Comparison of ENCODE assay signal across 8 cellular contexts in the genomic region with DNA sequence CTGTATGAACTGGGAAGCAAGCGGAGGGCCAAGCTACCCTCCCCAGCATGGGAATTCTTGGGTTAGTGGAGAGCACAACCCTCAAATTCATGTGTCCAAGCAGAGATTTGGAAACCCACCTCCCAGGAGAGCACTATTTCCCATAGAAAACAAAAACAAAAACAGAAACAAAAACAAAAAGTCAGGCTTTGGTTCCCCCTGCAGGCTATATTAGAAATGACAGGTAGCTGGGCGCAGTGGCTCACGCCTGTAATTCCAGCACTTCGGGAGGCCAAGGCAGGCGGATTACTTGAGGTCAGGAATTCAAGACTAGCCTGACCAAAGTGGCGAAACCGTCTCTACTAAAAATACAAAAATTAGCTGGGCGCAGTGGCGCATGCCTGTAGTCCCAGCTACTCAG. TPM values are rescaled to one million over a fixed set of nuclear protein-coding genes. Genes with fewer than 3 reads are reported as not detected.
DNase-seq lines count a peak whose midpoint lies in the region; ATAC-seq, FAIRE-seq and TF ChIP-seq lines count a peak whose summit lies in the region.

No MANE protein-coding gene starts in this region.

- H3K4me1 ChIP-seq in parathyroid adenoma: no peaks in the 10 kb centered on the region

- H3K79me2 ChIP-seq in parathyroid adenoma: no peaks in the 10 kb centered on the region

- no peaks in the 10 kb centered on the region for H3K27me3 ChIP-seq in parathyroid adenoma (ENCODE audit: control insufficient read depth, insufficient read depth, low read length)

- no peaks in the 10 kb centered on the region for H3K36me3 ChIP-seq in parathyroid adenoma (ENCODE audit: control insufficient read depth, insufficient read depth, low read length)

- H3K9ac ChIP-seq in parathyroid adenoma: no peak overlapping the region

- DNase-seq in fibroblast of the aortic adventitia (ENCODE audit: low read depth) (peak; percentile 56), COR-L47 (lab: John Stamatoyannopoulos, UW) (no peak)

- H3K4me2 ChIP-seq in parathyroid adenoma (ENCODE audit: low read length): no peak overlapping the region

- H3K4me3 ChIP-seq in GM12875 (ENCODE audit: low read depth, low read length) (no peak overlapping the region), fibroblast of the aortic adventitia (ENCODE audit: low read depth, low read length) (no peak overlapping the region), parathyroid adenoma (ENCODE audit: low read depth, low read length) (no peak overlapping the region)

- H3K27ac ChIP-seq in 22Rv1 (no peak overlapping the region), parathyroid adenoma (no peak overlapping the region)

- no peak for ATAC-seq in HG02840 (IDR thresholded peaks at IDR 0.05; ENCODE audit: low FRiP score, unreplicated experiment)
- no peak for ATAC-seq in GM21529 (IDR thresholded peaks at IDR 0.05; ENCODE audit: unreplicated experiment)

- FAIRE-seq in TTC549 (lab: Jason Lieb, UNC): peak; percentile 80

- H2AFZ ChIP-seq in parathyroid adenoma: no peak overlapping the region

- no peaks in the 10 kb centered on the region for H3K9me3 ChIP-seq in parathyroid adenoma (ENCODE audit: control insufficient read depth, low read length)

- TF ChIP-seq CTCF in 22Rv1 (IDR thresholded peaks at IDR 0.05): peak; percentile 93
- peak; percentile 53 for TF ChIP-seq CTCF in GM12875 (IDR thresholded peaks at IDR 0.05; ENCODE audit: borderline replicate concordance, insufficient read depth, low read depth, low read length)
- peak; percentile 70 for TF ChIP-seq CTCF in fibroblast of the aortic adventitia (IDR thresholded peaks at IDR 0.05; ENCODE audit: insufficient read depth, low read length)
- TF ChIP-seq CTCF in parathyroid adenoma (IDR thresholded peaks at IDR 0.05): peak; percentile 67

RNA-seq across cellular contexts. Expression of a gene that starts 10.8 kb away (rescaled TPM):
- total RNA-seq in fibroblast of the aortic adventitia (ENCODE audit: low replicate concordance): 10.9 and 16.4 TPM in 2 replicates

RNA-seq across cellular contexts. Expression of a gene that starts 12.4 kb away (rescaled TPM):
- total RNA-seq in fibroblast of the aortic adventitia (ENCODE audit: low replicate concordance): 3.4 and 10.8 TPM in 2 replicates

RNA-seq across cellular contexts. Expression of a gene that starts 13.8 kb away (rescaled TPM):
- 0.09 and 0.49 TPM in 2 replicates for total RNA-seq in fibroblast of the aortic adventitia (ENCODE audit: low replicate concordance)

RNA-seq across cellular contexts. Expression of a gene that starts 21.3 kb away (rescaled TPM):
- 26.1 and 138 TPM in 2 replicates for total RNA-seq in fibroblast of the aortic adventitia (ENCODE audit: low replicate concordance)

RNA-seq across cellular contexts. Expression of a gene that starts 40.5 kb away (rescaled TPM):
- total RNA-seq in fibroblast of the aortic adventitia (ENCODE audit: low replicate concordance): 0.18 and 0.33 TPM in 2 replicates
